In the genomic region with DNA sequence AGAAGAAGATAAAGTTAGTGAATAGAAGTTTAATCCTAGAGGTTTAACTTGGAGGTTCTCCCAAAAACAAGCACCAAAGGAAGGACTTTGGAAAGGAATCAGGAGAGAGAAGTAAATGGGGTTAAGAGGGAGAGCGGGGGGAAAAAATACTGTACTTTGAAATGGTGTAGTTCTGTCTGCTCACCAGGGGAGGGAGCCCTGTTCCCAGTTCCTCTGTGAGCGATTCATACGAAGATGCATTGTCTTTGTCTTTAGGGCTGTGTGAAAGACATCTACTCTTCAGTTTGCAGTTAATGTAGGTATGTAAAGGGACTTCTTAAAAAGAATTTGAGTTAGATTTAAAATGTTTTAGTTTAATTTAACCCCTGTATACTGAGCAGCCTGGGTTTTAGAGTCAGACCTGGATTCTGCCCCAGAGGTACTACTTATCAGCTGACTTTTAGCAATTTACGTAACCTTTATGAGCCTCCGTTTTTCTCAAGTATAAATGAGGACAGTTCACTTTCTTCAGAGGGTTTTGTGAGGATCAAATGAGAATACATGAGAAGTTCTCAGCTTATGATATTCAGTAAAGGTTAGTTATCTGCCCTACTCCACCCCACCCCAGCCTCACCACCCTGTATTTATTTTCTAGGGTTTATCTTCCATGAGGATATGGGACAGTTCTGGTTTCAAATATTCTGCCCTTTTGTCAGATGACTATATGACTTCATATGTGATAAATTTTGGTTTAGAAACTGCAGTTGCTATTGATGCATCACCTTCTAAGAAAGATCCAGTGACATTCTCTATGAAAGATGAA, we compare ENCODE assay signal across 9 cellular contexts.
DNase-seq lines count a peak whose midpoint lies in the region; ATAC-seq and TF ChIP-seq lines count a peak whose summit lies in the region.
"Had no signal": no experiment of that assay in that cellular context is flagged by ENCODE, and none has a peak within 500 bp of the region (broad histone marks: within the 10 kb centered on the region; RNA-seq: fewer than 3 reads in every experiment).

No MANE protein-coding gene starts in this region.

- H3K9me3 Mint-ChIP-seq in activated naive CD8-positive, alpha-beta T cell (ENCODE audit: low read depth) = no peaks in the 10 kb centered on the region
- H3K9me3 Mint-ChIP-seq: dendritic cell treated with granulocyte-macrophage colony-stimulating factor and Interleukin-4, amounts not matched to agents 40 ng/mL and 50 ng/mL, for 4 days had no signal

- no peaks in the 10 kb centered on the region for H3K36me3 ChIP-seq in cardiac muscle cell

- ATAC-seq in GM21825 (IDR thresholded peaks at IDR 0.05; ENCODE audit: unreplicated experiment) (peak; percentile 86), sciatic nerve (peak; percentile 92)

- no peaks in the 10 kb centered on the region for H3K27me3 ChIP-seq in cardiac muscle cell

- H3K27ac Mint-ChIP-seq in activated naive CD8-positive, alpha-beta T cell = peak overlapping the region; percentile 37
- H3K27ac Mint-ChIP-seq: dendritic cell treated with granulocyte-macrophage colony-stimulating factor and Interleukin-4, amounts not matched to agents 40 ng/mL and 50 ng/mL, for 4 days had no signal

- peak; percentile 83 for TF ChIP-seq CTCF in cardiac muscle cell (IDR thresholded peaks at IDR 0.05; ENCODE audit: low read depth, low read length)

- no peaks in the 10 kb centered on the region for H3K27me3 Mint-ChIP-seq in activated naive CD8-positive, alpha-beta T cell

- peaks cover 14% of the 10 kb centered on the region for H3K4me1 Mint-ChIP-seq in activated naive CD8-positive, alpha-beta T cell (ENCODE audit: low read depth)

- H3K4me3 Mint-ChIP-seq in activated naive CD8-positive, alpha-beta T cell = no peak overlapping the region
- H3K4me3 Mint-ChIP-seq: dendritic cell treated with granulocyte-macrophage colony-stimulating factor and Interleukin-4, amounts not matched to agents 40 ng/mL and 50 ng/mL, for 4 days had no signal

- no peaks in the 10 kb centered on the region for H3K9me3 ChIP-seq in cardiac muscle cell (ENCODE audit: low read depth)

- no peak overlapping the region for H3K4me3 ChIP-seq in cardiac muscle cell

- no peaks in the 10 kb centered on the region for H3K4me1 ChIP-seq in cardiac muscle cell (ENCODE audit: low read depth)

- no peak overlapping the region for H3K27ac ChIP-seq in cardiac muscle cell

- peaks cover 3% of the 10 kb centered on the region for H3K36me3 Mint-ChIP-seq in activated naive CD8-positive, alpha-beta T cell

- intact Hi-C loops in sciatic nerve (cut with DNase I) = no loop called here

- DNase-seq in DMS153 treated with DMSO at 0.1 percent for 48 hours (lab: John Stamatoyannopoulos, UW; ENCODE audit: unreplicated experiment) (peak; percentile 47), MV-4-11 (lab: John Stamatoyannopoulos, UW) (peak; percentile 61), SKM-1 (lab: John Stamatoyannopoulos, UW; ENCODE audit: unreplicated experiment) (peak; percentile 42), cardiac muscle cell (ENCODE audit: low read depth in 1 of 2, low spot score in 1 of 2) (peak; percentile 60 to 81), sciatic nerve (ENCODE audit: low spot score) (no peak), GF-D8 (lab: John Stamatoyannopoulos, UW) (no peak)

Comparison
In these comparisons a context has a peak if more than half of its experiments do, and no peak if none do; other contexts are left out.
1. DNase-seq: peak in DMS153 treated with DMSO at 0.1 percent for 48 hours (single experiment), MV-4-11 (single experiment), SKM-1 (single experiment) and cardiac muscle cell (2 of 2); none in sciatic nerve (single experiment) and GF-D8 (single experiment).